ENCODE assay signal across 7 cellular contexts in genomic region chr22:50505776-50506610, GRCh38. TPM values are rescaled to one million over a fixed set of nuclear protein-coding genes. Genes with fewer than 3 reads are reported as not detected.
DNase-seq lines count a peak whose midpoint lies in the region; ATAC-seq and TF ChIP-seq lines count a peak whose summit lies in the region.
"Had no signal": no experiment of that assay in that cellular context is flagged by ENCODE, and none has a peak within 500 bp of the region (broad histone marks: within the 10 kb centered on the region; RNA-seq: fewer than 3 reads in every experiment).

No MANE protein-coding gene starts in this region.

- no peak overlapping the region for H3K27ac ChIP-seq in thoracic aorta

- POLR2A ChIA-PET in activated CD4-positive, alpha-beta T cell treated with anti-CD3 and anti-CD28 coated beads, Interleukin-2, amount 10 ng/mL, durations not matched to agents 7 days and 5 days (lab: Charles Lee) = interaction anchor here (0.6 kb wide), 1 partner anchor 15 kb away, joined by 3 read pairs; no protein-coding TSS in a partner anchor

- ATAC-seq in effector memory CD8-positive, alpha-beta T cell (replicated peaks) = no peak
- no peak for ATAC-seq in thoracic aorta (ENCODE audit: insufficient number of reproducible peaks, low FRiP score, low read depth)

- CTCF ChIA-PET in activated CD4-positive, alpha-beta T cell treated with anti-CD3 and anti-CD28 coated beads, Interleukin-2, amount 10 ng/mL, durations not matched to agents 7 days and 5 days (lab: Charles Lee) = interaction anchor here (0.5 to 1.4 kb wide), 3 partner anchors 8 to 211 kb away, joined by 3 to 4 read pairs (median 3); partner anchors contain the start of gene SCO2

- peaks cover 24% of the 10 kb centered on the region for H3K36me3 ChIP-seq in thoracic aorta

- peaks cover 15 to 29% of the 10 kb centered on the region in 2 donors for H3K4me1 ChIP-seq in thoracic aorta (ENCODE audit: control insufficient read depth in 1 of 2, low read depth in 2 of 2)

- peak overlapping the region; percentile 100 for H3K4me3 ChIP-seq in thoracic aorta

- peaks cover 17% of the 10 kb centered on the region for H3K4me1 Mint-ChIP-seq in activated CD4-positive, alpha-beta T cell treated with anti-CD3 and anti-CD28 coated beads, Interleukin-2, amount 10 ng/mL, durations not matched to agents 7 days and 5 days
- peaks cover 11 to 16% of the 10 kb centered on the region in 2 donors for H3K4me1 Mint-ChIP-seq in effector memory CD8-positive, alpha-beta T cell (ENCODE audit: low read depth in 2 of 2)

- peaks cover 7% of the 10 kb centered on the region for H3K36me3 Mint-ChIP-seq in activated CD4-positive, alpha-beta T cell treated with anti-CD3 and anti-CD28 coated beads, Interleukin-2, amount 10 ng/mL, durations not matched to agents 7 days and 5 days (ENCODE audit: low read depth)
- peaks cover 17% of the 10 kb centered on the region for H3K36me3 Mint-ChIP-seq in effector memory CD8-positive, alpha-beta T cell (ENCODE audit: insufficient read depth)

- no peaks in the 10 kb centered on the region for H3K27me3 ChIP-seq in thoracic aorta (replicated peaks; ENCODE audit: insufficient read depth)

- DNase-seq in activated CD4-positive, alpha-beta T cell treated with anti-CD3 and anti-CD28 coated beads, Interleukin-2, amount 10 ng/mL, durations not matched to agents 7 days and 5 days = no peak
- no peak for DNase-seq in activated CD4-positive, alpha-beta T cell treated with anti-CD3 and anti-CD28 coated beads, Interleukin-2, amount 50 U/mL, for 1 hour
- DNase-seq in effector memory CD8-positive, alpha-beta T cell = no peak
- no peak for DNase-seq in thoracic aorta (ENCODE audit: low spot score)
- no peak for DNase-seq in NCI-H524 treated with DMSO at 0.1 percent for 48 hours (lab: John Stamatoyannopoulos, UW)
- DNase-seq in cerebellar cortex (ENCODE audit: low spot score) = no peak
- DNase-seq: DMS79 treated with DMSO at 0.1 percent for 48 hours had no signal

- H3K9me3 Mint-ChIP-seq in activated CD4-positive, alpha-beta T cell treated with anti-CD3 and anti-CD28 coated beads, Interleukin-2, amount 10 ng/mL, durations not matched to agents 7 days and 5 days = no peaks in the 10 kb centered on the region
- no peaks in the 10 kb centered on the region for H3K9me3 Mint-ChIP-seq in effector memory CD8-positive, alpha-beta T cell

- H3K9me3 ChIP-seq in thoracic aorta = no peaks in the 10 kb centered on the region

- TF ChIP-seq CTCF in thoracic aorta (IDR thresholded peaks at IDR 0.05) = no peak

- no peaks in the 10 kb centered on the region for H3K27me3 Mint-ChIP-seq in activated CD4-positive, alpha-beta T cell treated with anti-CD3 and anti-CD28 coated beads, Interleukin-2, amount 10 ng/mL, durations not matched to agents 7 days and 5 days
- no peaks in the 10 kb centered on the region for H3K27me3 Mint-ChIP-seq in effector memory CD8-positive, alpha-beta T cell

- peak overlapping the region; percentile 96 for H3K4me3 Mint-ChIP-seq in activated CD4-positive, alpha-beta T cell treated with anti-CD3 and anti-CD28 coated beads, Interleukin-2, amount 10 ng/mL, durations not matched to agents 7 days and 5 days
- H3K4me3 Mint-ChIP-seq in effector memory CD8-positive, alpha-beta T cell = peak overlapping the region; percentile 95 to 98

- peak overlapping the region; percentile 93 for H3K27ac Mint-ChIP-seq in activated CD4-positive, alpha-beta T cell treated with anti-CD3 and anti-CD28 coated beads, Interleukin-2, amount 10 ng/mL, durations not matched to agents 7 days and 5 days
- H3K27ac Mint-ChIP-seq in effector memory CD8-positive, alpha-beta T cell = no peak overlapping the region

RNA-seq across cellular contexts. Expression of gene LMF2, which starts 1.5 kb away (rescaled TPM):
- 100 to 1,000 TPM; 130 to 139 TPM for total RNA-seq in activated CD4-positive, alpha-beta T cell treated with anti-CD3 and anti-CD28 coated beads, Interleukin-2, amount 10 ng/mL, durations not matched to agents 7 days and 5 days
- 10 to 100 TPM; 61.9 to 87.6 TPM for total RNA-seq in thoracic aorta

RNA-seq across cellular contexts. Expression of gene NCAPH2, which starts 2.0 kb away (rescaled TPM):
- total RNA-seq in activated CD4-positive, alpha-beta T cell treated with anti-CD3 and anti-CD28 coated beads, Interleukin-2, amount 10 ng/mL, durations not matched to agents 7 days and 5 days = 100 to 1,000 TPM; 110 to 133 TPM
- 10 to 100 TPM; 40.8 to 50.4 TPM for total RNA-seq in thoracic aorta

RNA-seq across cellular contexts. Expression of gene MIOX, which starts 19.3 kb away (rescaled TPM):
- under 1 TPM in 1 of 2 experiments, not detected in 1; 0.23 TPM for total RNA-seq in activated CD4-positive, alpha-beta T cell treated with anti-CD3 and anti-CD28 coated beads, Interleukin-2, amount 10 ng/mL, durations not matched to agents 7 days and 5 days
- total RNA-seq in thoracic aorta = not detected

RNA-seq across cellular contexts. Expression of gene SCO2, which starts 19.4 kb away (rescaled TPM):
- 10 to 100 TPM in 1 of 2 experiments, 1 to 10 TPM in 1; 2.8 to 10.5 TPM for total RNA-seq in activated CD4-positive, alpha-beta T cell treated with anti-CD3 and anti-CD28 coated beads, Interleukin-2, amount 10 ng/mL, durations not matched to agents 7 days and 5 days
- total RNA-seq in thoracic aorta = 1 to 10 TPM; 3.5 to 4.5 TPM

RNA-seq across cellular contexts. Expression of gene TYMP, which starts 23.8 kb away (rescaled TPM):
- 100 to 1,000 TPM in 1 of 2 experiments, 10 to 100 TPM in 1; 92.2 to 126 TPM for total RNA-seq in activated CD4-positive, alpha-beta T cell treated with anti-CD3 and anti-CD28 coated beads, Interleukin-2, amount 10 ng/mL, durations not matched to agents 7 days and 5 days
- total RNA-seq in thoracic aorta = 10 to 100 TPM; 90.4 to 95.7 TPM
